Comparison of ENCODE assay signal across 19 cellular contexts in the genomic region with DNA sequence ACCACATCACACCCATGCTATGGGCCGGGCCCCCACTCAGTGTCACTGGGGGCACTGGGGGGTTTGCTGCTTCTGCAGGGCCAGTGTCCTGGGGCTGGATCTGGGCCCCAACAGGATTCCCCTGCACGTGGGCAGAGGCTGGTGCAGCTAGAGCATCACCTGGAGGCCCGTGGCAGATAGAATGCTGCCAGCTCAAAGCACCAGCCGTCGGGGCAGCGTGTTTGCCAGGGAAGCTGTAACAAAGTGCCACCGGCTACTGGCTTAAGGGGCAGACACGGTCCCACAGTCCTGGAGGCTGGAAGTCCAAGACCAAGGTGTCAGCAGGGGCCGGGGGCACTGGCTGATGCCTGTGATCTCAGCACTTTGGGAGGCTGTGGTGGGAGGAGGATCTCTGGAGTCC. TPM values are rescaled to one million over a fixed set of nuclear protein-coding genes. Genes with fewer than 3 reads are reported as not detected.
DNase-seq lines count a peak whose midpoint lies in the region; FAIRE-seq and TF ChIP-seq lines count a peak whose summit lies in the region.
"Had no signal": no experiment of that assay in that cellular context is flagged by ENCODE, and none has a peak within 500 bp of the region (broad histone marks: within the 10 kb centered on the region; RNA-seq: fewer than 3 reads in every experiment).

No MANE protein-coding gene starts in this region.

- no peak overlapping the region for H3K14ac ChIP-seq in neuronal stem cell (ENCODE audit: low read length)

- no peak overlapping the region for H3K4me2 ChIP-seq in neuronal stem cell (ENCODE audit: insufficient read depth, low read length, poor library complexity, severe bottlenecking)

- H2AFZ ChIP-seq in neuronal stem cell (ENCODE audit: low read length) = no peak overlapping the region

- H4K91ac ChIP-seq in neuronal stem cell (ENCODE audit: low read depth, low read length, poor library complexity) = no peak overlapping the region

- no peak overlapping the region for H2BK120ac ChIP-seq in neuronal stem cell (ENCODE audit: low read depth, low read length)

- no peak overlapping the region for H3K23ac ChIP-seq in neuronal stem cell (ENCODE audit: low read depth, low read length, poor library complexity)

- no peaks in the 10 kb centered on the region for H3K79me1 ChIP-seq in neuronal stem cell (ENCODE audit: low read depth, low read length)

- intact Hi-C loops in tibial artery (cut with DNase I; ENCODE audit: low total_unique reads) = no loop called here

- DNase-seq in AG04450 (ENCODE audit: low read depth, low spot score) = no peak
- peak; percentile 11 for DNase-seq in BE2C
- peak; percentile 12 for DNase-seq in NB4 (ENCODE audit: low read depth)
- no peak for DNase-seq in neuronal stem cell (ENCODE audit: low spot score)
- DNase-seq in GM12891 (ENCODE audit: insufficient read length, low spot score) = no peak
- no peak for DNase-seq in frontal cortex (ENCODE audit: low spot score in 2 of 2)
- no peak for DNase-seq in tibial artery
- DNase-seq: C1 segment of cervical spinal cord; CD8-positive, alpha-beta T cell; DMS153; KG1; NCI-H1092 treated with DMSO at 0.1 percent for 48 hours; NCI-H1436 treated with DMSO at 0.1 percent for 48 hours; NCI-H1930; NCI-H526; Right ventricle myocardium superior had no signal

- H3K27me3 ChIP-seq in AG04450 (ENCODE audit: control insufficient read depth, insufficient read depth, low read length) (no peaks in the 10 kb centered on the region), BE2C (no peaks in the 10 kb centered on the region), neuronal stem cell (ENCODE audit: control insufficient read depth in 3 of 3, insufficient read depth in 3 of 3, low read depth in 1 of 3, low read length in 3 of 3) (no peaks in the 10 kb centered on the region), tibial artery (no peaks in the 10 kb centered on the region)

- peaks cover 25% of the 10 kb centered on the region for H3K4me1 ChIP-seq in BE2C
- peaks cover 0 to 11% of the 10 kb centered on the region in 2 donors for H3K4me1 ChIP-seq in neuronal stem cell (ENCODE audit: control insufficient read depth in 2 of 2, insufficient read depth in 1 of 2, low read depth in 1 of 2, low read length in 2 of 2)
- H3K4me1 ChIP-seq in tibial artery = peaks cover 0 to 9% (median 5%) of the 10 kb centered on the region in 4 donors
- H3K4me1 ChIP-seq: HAP-1 had no signal

- no peak overlapping the region for H2AK5ac ChIP-seq in neuronal stem cell (ENCODE audit: low read depth, low read length)

- no CpG with 5 or more reads among the region's 9 CpGs for WGBS in neuronal stem cell (ENCODE audit: extremely low coverage in 2 of 2, insufficient read length in 2 of 2, insufficient replicate concordance in 1 of 2), 2 donors

- FAIRE-seq in GM12891 (lab: Jason Lieb, UNC) (no peak), frontal cortex (lab: Jason Lieb, UNC) (no peak)
- FAIRE-seq: G401.6 had no signal

- H3K4ac ChIP-seq in neuronal stem cell (ENCODE audit: low read length) = no peak overlapping the region

- POLR2A ChIA-PET in AG04450 (lab: Yijun Ruan, JAX) = no interaction called here

- H3K4me3 ChIP-seq in AG04450 (ENCODE audit: low read depth, low read length) (no peak overlapping the region), BE2C (ENCODE audit: low read depth, low read length) (no peak overlapping the region), NB4 (ENCODE audit: low read depth, low read length) (no peak overlapping the region), neuronal stem cell (ENCODE audit: low read length in 2 of 2) (no peak overlapping the region), tibial artery (no peak overlapping the region)
- H3K4me3 ChIP-seq: HAP-1 had no signal

- H3K36me3 ChIP-seq in BE2C (0 out of 2 replicates have a peak, but pooled peaks cover 2% of the 10 kb centered on the region), neuronal stem cell (replicated peaks in 1 of 2; ENCODE audit: control insufficient read depth in 2 of 2, insufficient read depth in 2 of 2, low read length in 2 of 2) (no peaks in the 10 kb centered on the region), tibial artery (peaks cover 34 to 98% (median 79%) of the 10 kb centered on the region in 3 donors)

- H2BK15ac ChIP-seq in neuronal stem cell (ENCODE audit: low read length) = no peak overlapping the region

- no peak overlapping the region for H4K8ac ChIP-seq in neuronal stem cell (ENCODE audit: low read depth, low read length)

- peak overlapping the region; percentile 35 for H3K18ac ChIP-seq in neuronal stem cell (ENCODE audit: low read length)

- no peak overlapping the region for H2BK5ac ChIP-seq in neuronal stem cell (ENCODE audit: low read length)

- TF ChIP-seq POLR2A in NB4 (IDR thresholded peaks at IDR 0.05; ENCODE audit: extremely low read depth, insufficient read length) = no peak
- TF ChIP-seq POLR2A in GM12891 (IDR thresholded peaks at IDR 0.05; ENCODE audit: low read depth, low read length) = no peak

- H3K27ac ChIP-seq in AG04450 (ENCODE audit: low read depth, low read length) (peak overlapping the region; percentile 11), neuronal stem cell (replicated peaks; ENCODE audit: low read length) (no peak overlapping the region), tibial artery (no peak overlapping the region)

- H3K9me3 ChIP-seq in AG04450 (ENCODE audit: control insufficient read depth, insufficient read depth, low read length) = no peaks in the 10 kb centered on the region; the same call in 1 of the 2 replicates
- H3K9me3 ChIP-seq in BE2C = no peaks in the 10 kb centered on the region
- peaks cover 0 to 2% of the 10 kb centered on the region in 2 donors for H3K9me3 ChIP-seq in neuronal stem cell (replicated peaks in 1 of 2; ENCODE audit: control insufficient read depth in 2 of 2, insufficient read depth in 1 of 2, low read depth in 1 of 2, low read length in 2 of 2)
- no peaks in the 10 kb centered on the region for H3K9me3 ChIP-seq in tibial artery
- H3K9me3 ChIP-seq: HAP-1 had no signal

- TF ChIP-seq CTCF in AG04450 (IDR thresholded peaks at IDR 0.05; ENCODE audit: low read depth, low read length) (no peak), BE2C (IDR thresholded peaks at IDR 0.05; ENCODE audit: low read depth, low read length) (no peak), NB4 (IDR thresholded peaks at IDR 0.05; ENCODE audit: low read depth, low read length) (no peak), tibial artery (IDR thresholded peaks at IDR 0.05) (no peak)

- no peak overlapping the region for H2BK12ac ChIP-seq in neuronal stem cell (ENCODE audit: low read length)

- no peak overlapping the region for H3K9ac ChIP-seq in neuronal stem cell (ENCODE audit: low read depth, low read length, poor library complexity)

- CTCF ChIA-PET in AG04450 (lab: Charles Lee) = no interaction called here

TF ChIP-seq in GM12891, 5 proteins besides CTCF, POLR2A, EP300 and RAD21:
- TF ChIP-seq PAX5 (IDR thresholded peaks at IDR 0.05; ENCODE audit: insufficient read depth, low read length, severe bottlenecking) (no peak), SPI1 (IDR thresholded peaks at IDR 0.05; ENCODE audit: low read depth, low read length) (no peak), TAF1 (IDR thresholded peaks at IDR 0.05; ENCODE audit: low read depth, low read length) (no peak), POLR2AphosphoS5 (IDR thresholded peaks at IDR 0.05; ENCODE audit: low read depth, low read length) (no peak), POU2F2 (IDR thresholded peaks at IDR 0.05; ENCODE audit: low read depth, low read length) (no peak)

RNA-seq across cellular contexts. Expression of a gene that starts 7.1 kb away (rescaled TPM):
- polyA plus RNA-seq in AG04450 (2011; rRNA removed) = 26.5 and 39.0 TPM in 2 replicates
- polyA minus RNA-seq in AG04450 (2011; rRNA and poly(A)+ RNA removed) = 26.7 and 34.1 TPM in 2 replicates
- polyA plus RNA-seq in BE2C (2012; ENCODE audit: insufficient read depth, insufficient read length, low read depth) = 58.1 TPM
- 5.7 TPM for polyA plus RNA-seq in neuronal stem cell (2013, experiment 1 of 2)
- polyA plus RNA-seq in neuronal stem cell (2013, experiment 2 of 2) = 4.8 TPM
- 85.7 TPM for polyA plus RNA-seq in GM12891 (2012; ENCODE audit: low read depth, missing spikeins)
- total RNA-seq in frontal cortex = 2.4 TPM

RNA-seq across cellular contexts. Expression of a gene that starts 15.4 kb away (rescaled TPM):
- 42.5 and 65.3 TPM in 2 replicates for polyA plus RNA-seq in AG04450 (2011; rRNA removed)
- 43.0 and 58.8 TPM in 2 replicates for polyA minus RNA-seq in AG04450 (2011; rRNA and poly(A)+ RNA removed)
- polyA plus RNA-seq in BE2C (2012; ENCODE audit: insufficient read depth, insufficient read length, low read depth) = 610 TPM
- polyA plus RNA-seq in neuronal stem cell (2013, experiment 1 of 2) = 144 TPM
- polyA plus RNA-seq in neuronal stem cell (2013, experiment 2 of 2) = 148 TPM
- 127 TPM for polyA plus RNA-seq in GM12891 (2012; ENCODE audit: low read depth, missing spikeins)
- 48.5 TPM for total RNA-seq in frontal cortex

RNA-seq across cellular contexts. Expression of a gene that starts 35.8 kb away (rescaled TPM):
- polyA plus RNA-seq in AG04450 (2011; rRNA removed) = 24.0 and 32.7 TPM in 2 replicates
- polyA minus RNA-seq in AG04450 (2011; rRNA and poly(A)+ RNA removed) = 11.0 and 12.8 TPM in 2 replicates
- polyA plus RNA-seq in BE2C (2012; ENCODE audit: insufficient read depth, insufficient read length, low read depth) = 1.1 TPM
- polyA plus RNA-seq in neuronal stem cell (2013, experiment 1 of 2) = 0.25 TPM
- polyA plus RNA-seq in neuronal stem cell (2013, experiment 2 of 2) = 0.22 TPM
- polyA plus RNA-seq in GM12891 (2012; ENCODE audit: low read depth, missing spikeins) = 0.06 TPM
- 0.41 TPM for total RNA-seq in frontal cortex
- total RNA-seq: A673; CD8-positive, alpha-beta T cell had no signal

RNA-seq across cellular contexts. Expression of a gene that starts 42.0 kb away (rescaled TPM):
- polyA plus RNA-seq in AG04450 (2011; rRNA removed) = 11.3 and 16.2 TPM in 2 replicates
- 23.8 and 26.2 TPM in 2 replicates for polyA minus RNA-seq in AG04450 (2011; rRNA and poly(A)+ RNA removed)
- 2.8 TPM for polyA plus RNA-seq in BE2C (2012; ENCODE audit: insufficient read depth, insufficient read length, low read depth)
- polyA plus RNA-seq in neuronal stem cell (2013, experiment 1 of 2) = 4.9 TPM
- polyA plus RNA-seq in neuronal stem cell (2013, experiment 2 of 2) = 4.6 TPM
- polyA plus RNA-seq in GM12891 (2012; ENCODE audit: low read depth, missing spikeins) = 34.5 TPM
- total RNA-seq in frontal cortex = 2.9 TPM

Comparison
In these comparisons a context has a peak if more than half of its experiments do, and no peak if none do; other contexts are left out.
1. DNase-seq: peak in BE2C (single experiment) and NB4 (single experiment); none in AG04450 (single experiment), neuronal stem cell (single experiment), GM12891 (single experiment), frontal cortex (0 of 2) and tibial artery (0 of 2).